In genomic region chr18:1914489-1914888, GRCh38 we compare ENCODE assay signal across 10 cellular contexts.
DNase-seq lines count a peak whose midpoint lies in the region; ATAC-seq and TF ChIP-seq lines count a peak whose summit lies in the region.
"Had no signal": no experiment of that assay in that cellular context is flagged by ENCODE, and none has a peak within 500 bp of the region (broad histone marks: within the 10 kb centered on the region; RNA-seq: fewer than 3 reads in every experiment).

No MANE protein-coding gene starts in this region.

- in situ Hi-C loops in GM23248 (cut with MboI): no loop called here
- in situ Hi-C loops in G401 (cut with HindIII; ENCODE audit: low sequenced_read_pairs): no loop called here

- no peak overlapping the region for H3K27ac ChIP-seq in A673 (ENCODE audit: low read depth, low read length, poor library complexity, severe bottlenecking)
- H3K27ac ChIP-seq in GM23248: no peak overlapping the region
- H3K27ac ChIP-seq: BLaER1 had no signal

- H3K79me2 ChIP-seq in GM23248 (ENCODE audit: insufficient read depth): no peaks in the 10 kb centered on the region

- no peak overlapping the region for H3K4me3 Mint-ChIP-seq in chondrocyte (ENCODE audit: unreplicated experiment)
- no peak overlapping the region for H3K4me3 Mint-ChIP-seq in glutamatergic neuron (ENCODE audit: unreplicated experiment)
- H3K4me3 Mint-ChIP-seq in immature natural killer cell: no peak overlapping the region
- H3K4me3 Mint-ChIP-seq: activated T-cell treated with anti-CD3 and anti-CD28 coated beads, Interleukin-2, amount 50 U/mL, for 4 hours had no signal

- H4K20me1 ChIP-seq in GM23248 (ENCODE audit: insufficient read depth): no peaks in the 10 kb centered on the region
- H4K20me1 ChIP-seq: BLaER1 had no signal

- no peaks in the 10 kb centered on the region for H3K9me3 ChIP-seq in A673 (ENCODE audit: low read depth, low read length, poor library complexity, severe bottlenecking)
- no peaks in the 10 kb centered on the region for H3K9me3 ChIP-seq in GM23248 (ENCODE audit: low read depth)

- no peaks in the 10 kb centered on the region for H3K9me2 ChIP-seq in GM23248 (ENCODE audit: insufficient read depth)

- H3K36me3 Mint-ChIP-seq in chondrocyte (ENCODE audit: low read depth): no peaks in the 10 kb centered on the region
- H3K36me3 Mint-ChIP-seq in glutamatergic neuron (ENCODE audit: unreplicated experiment): peaks cover 7% of the 10 kb centered on the region
- H3K36me3 Mint-ChIP-seq in immature natural killer cell: peaks cover 0 to 4% (median 3%) of the 10 kb centered on the region in 3 donors

- H3K27me3 Mint-ChIP-seq in chondrocyte (ENCODE audit: low read depth) (no peaks in the 10 kb centered on the region), glutamatergic neuron (ENCODE audit: unreplicated experiment) (peaks cover 2% of the 10 kb centered on the region), immature natural killer cell (ENCODE audit: low read depth in 3 of 3) (peaks cover 0 to 2% (median 0%) of the 10 kb centered on the region in 3 donors)

- no peak overlapping the region for H3K4me3 ChIP-seq in A673 (ENCODE audit: low read depth, low read length, poor library complexity, severe bottlenecking)
- no peak overlapping the region for H3K4me3 ChIP-seq in GM23248
- H3K4me3 ChIP-seq: BLaER1 had no signal

- H3K4me2 ChIP-seq in GM23248 (ENCODE audit: unreplicated experiment): no peak overlapping the region
- H3K4me2 ChIP-seq: BLaER1 had no signal

- no peaks in the 10 kb centered on the region for H3K4me1 Mint-ChIP-seq in chondrocyte (ENCODE audit: low read depth)
- H3K4me1 Mint-ChIP-seq in glutamatergic neuron (ENCODE audit: low read depth, unreplicated experiment): no peaks in the 10 kb centered on the region
- H3K4me1 Mint-ChIP-seq in immature natural killer cell: no peaks in the 10 kb centered on the region

- POLR2A ChIA-PET in A673 (lab: Charles Lee; ENCODE audit: low non-redundant PET): no interaction called here

- H3K27me3 ChIP-seq in A673 (replicated peaks; ENCODE audit: insufficient read depth, low read depth, low read length, poor library complexity): no peaks in the 10 kb centered on the region
- H3K27me3 ChIP-seq in GM23248 (replicated peaks; ENCODE audit: insufficient read depth): no peaks in the 10 kb centered on the region
- H3K27me3 ChIP-seq: BLaER1 had no signal

- 0 out of 2 replicates have a peak, but pooled peaks have one; percentile 27 for TF ChIP-seq CTCF in A673 (conservative IDR thresholded peaks at IDR 0.05; ENCODE audit: low read depth, low read length)
- peak; percentile 8 for TF ChIP-seq CTCF in chondrocyte (IDR thresholded peaks at IDR 0.05)
- TF ChIP-seq CTCF in glutamatergic neuron (IDR thresholded peaks at IDR 0.05; ENCODE audit: partially characterized antibody, unreplicated experiment): no peak

- H3K9ac ChIP-seq in GM23248: no peak overlapping the region
- H3K9ac ChIP-seq: BLaER1 had no signal

- peak; percentile 46 for ATAC-seq in GM18909 (IDR thresholded peaks at IDR 0.05; ENCODE audit: poor library complexity, unreplicated experiment)
- ATAC-seq: activated T-cell treated with anti-CD3 and anti-CD28 coated beads, Interleukin-2, amount 50 U/mL, for 4 hours had no signal

- H3K36me3 ChIP-seq in A673 (ENCODE audit: insufficient read depth, low read length, poor library complexity, severe bottlenecking) (no peaks in the 10 kb centered on the region), GM23248 (ENCODE audit: low read depth) (no peaks in the 10 kb centered on the region)
- H3K36me3 ChIP-seq: BLaER1 had no signal

- DNase-seq in A673 (ENCODE audit: low spot score): peak; percentile 1
- peak; percentile 13 for DNase-seq in NCI-H748 treated with DMSO at 0.1 percent for 48 hours (lab: John Stamatoyannopoulos, UW)
- DNase-seq in chondrocyte (ENCODE audit: low spot score): no peak
- DNase-seq in GM23248: no peak
- DNase-seq in glutamatergic neuron: no peak
- DNase-seq in G401 (ENCODE audit: low spot score): no peak
- DNase-seq in immature natural killer cell: no peak
- DNase-seq: activated T-cell treated with anti-CD3 and anti-CD28 coated beads, Interleukin-2, amount 50 U/mL, for 4 hours had no signal

- CTCF ChIA-PET in A673 (lab: Charles Lee): no interaction called here

- H3K4me1 ChIP-seq in A673 (ENCODE audit: insufficient read depth, low read length, poor library complexity, severe bottlenecking) (no peaks in the 10 kb centered on the region), GM23248 (ENCODE audit: insufficient read depth) (no peaks in the 10 kb centered on the region)
- H3K4me1 ChIP-seq: BLaER1 had no signal

- no peak overlapping the region for H2AFZ ChIP-seq in GM23248

- intact Hi-C loops in A673 (cut with micrococcal nuclease; ENCODE audit: unreplicated experiment): loop anchor here (5.0 kb wide), 1 partner anchor 633 kb away; no protein-coding TSS in a partner anchor

- H3K27ac Mint-ChIP-seq in chondrocyte (ENCODE audit: unreplicated experiment) (no peak overlapping the region), glutamatergic neuron (ENCODE audit: unreplicated experiment) (no peak overlapping the region), immature natural killer cell (no peak overlapping the region)

- BruUV-seq in A673 (replicated peaks; lab: Mats Ljungman, UMichigan): no TSS peak

- H3K9me3 Mint-ChIP-seq in chondrocyte (ENCODE audit: low read depth) (peaks cover 29% of the 10 kb centered on the region), glutamatergic neuron (ENCODE audit: unreplicated experiment) (peaks cover 5% of the 10 kb centered on the region), immature natural killer cell (peaks cover 5 to 27% (median 16%) of the 10 kb centered on the region in 6 donors)

- no peaks in the 10 kb centered on the region for H3F3A ChIP-seq in GM23248 (ENCODE audit: insufficient read depth)

Comparison
In these comparisons a context has a peak if more than half of its experiments do, and no peak if none do; other contexts are left out.
1. DNase-seq: peak in A673 (single experiment) and NCI-H748 treated with DMSO at 0.1 percent for 48 hours (single experiment); none in chondrocyte (single experiment), GM23248 (single experiment), glutamatergic neuron (single experiment), G401 (single experiment) and immature natural killer cell (0 of 3).